Comparison of ENCODE assay signal across 14 cellular contexts in the genomic region with DNA sequence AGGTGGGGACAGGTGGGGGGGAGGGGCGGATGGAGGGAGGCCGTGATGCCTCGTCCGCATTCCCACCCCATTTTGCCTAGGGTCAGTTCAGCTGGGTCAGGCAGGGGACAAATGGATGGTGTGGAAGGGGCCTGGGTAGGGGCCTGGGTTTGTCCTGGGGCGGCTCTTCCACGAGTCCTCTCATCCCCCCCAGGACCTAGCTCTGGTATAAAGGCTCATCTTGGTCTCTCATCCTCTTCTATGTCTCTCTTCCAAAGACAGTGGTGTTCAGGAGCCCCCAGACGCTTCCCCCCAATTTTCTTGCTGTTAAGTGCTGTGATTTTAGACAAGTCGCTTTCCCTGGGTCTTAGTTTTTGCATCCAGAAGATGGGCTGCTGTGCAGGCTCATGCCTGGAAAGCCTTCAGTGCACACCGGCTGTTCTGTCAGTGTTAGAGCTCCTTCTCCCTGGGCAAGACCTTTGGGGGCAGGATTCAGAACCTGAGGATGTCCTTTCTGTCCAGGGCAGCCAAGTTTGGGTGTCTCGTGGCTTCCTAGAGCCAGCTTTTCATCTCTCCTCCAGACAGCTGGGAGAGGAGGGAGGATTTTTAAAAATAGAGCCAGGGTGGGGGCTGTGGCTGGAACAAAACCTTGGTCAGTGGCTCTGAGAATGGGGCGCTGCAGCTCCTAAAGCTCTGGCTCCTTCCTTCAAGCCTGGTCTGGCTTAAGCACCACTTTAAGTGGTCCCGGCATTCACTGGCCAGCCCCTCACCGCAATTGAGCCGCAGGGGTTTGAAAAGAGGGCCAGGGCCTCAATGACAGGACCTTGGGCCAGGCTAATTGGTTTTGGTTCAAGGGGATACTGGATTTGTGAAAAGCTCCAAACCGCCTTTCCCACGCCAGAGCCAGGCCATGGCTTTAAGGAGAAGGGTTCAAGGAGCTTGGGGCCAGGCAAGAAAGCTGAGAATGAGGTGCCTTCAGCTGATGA.
"Had no signal": no experiment of that assay in that cellular context is flagged by ENCODE, and none has a peak within 500 bp of the region (broad histone marks: within the 10 kb centered on the region; RNA-seq: fewer than 3 reads in every experiment).

No MANE protein-coding gene starts in this region.

- H3K9me3 Mint-ChIP-seq: activated CD4-positive, alpha-beta memory T cell treated with anti-CD3 and anti-CD28 coated beads, Interleukin-2, amount 10 ng/mL, durations not matched to agents 7 days and 5 days; neural crest cell had no signal

- H3K27ac Mint-ChIP-seq: activated CD4-positive, alpha-beta memory T cell treated with anti-CD3 and anti-CD28 coated beads, Interleukin-2, amount 10 ng/mL, durations not matched to agents 7 days and 5 days had no signal

- ATAC-seq: activated CD4-positive, CD25-positive, alpha-beta regulatory T cell treated with anti-CD3 and anti-CD28 coated beads, Interleukin-2, amount 50 U/mL, for 24 hours had no signal

- H3K4me3 Mint-ChIP-seq: activated CD4-positive, alpha-beta memory T cell treated with anti-CD3 and anti-CD28 coated beads, Interleukin-2, amount 10 ng/mL, durations not matched to agents 7 days and 5 days; neural crest cell had no signal

- DNase-seq: activated CD4-positive, alpha-beta memory T cell treated with anti-CD3 and anti-CD28 coated beads, Interleukin-2, amount 10 ng/mL, durations not matched to agents 7 days and 5 days; activated CD8-positive, alpha-beta memory T cell treated with anti-CD3 and anti-CD28 coated beads, Interleukin-2, amount 50 U/mL, for 4 hours; activated naive CD4-positive, alpha-beta T cell treated with anti-CD3 and anti-CD28 coated beads, Interleukin-2, amount 50 U/mL, for 16 hours; amniotic stem cell; brain microvascular endothelial cell; esophagus squamous epithelium; islet precursor cell; left ventricle myocardium inferior; mesendoderm; SHP77 treated with DMSO at 0.1 percent for 48 hours; tibial artery had no signal

- H3K27ac ChIP-seq: brain microvascular endothelial cell, esophagus squamous epithelium, left ventricle myocardium inferior, skin epidermis, tibial artery had no signal
